ENCODE assay signal across 33 cellular contexts in the genomic region with DNA sequence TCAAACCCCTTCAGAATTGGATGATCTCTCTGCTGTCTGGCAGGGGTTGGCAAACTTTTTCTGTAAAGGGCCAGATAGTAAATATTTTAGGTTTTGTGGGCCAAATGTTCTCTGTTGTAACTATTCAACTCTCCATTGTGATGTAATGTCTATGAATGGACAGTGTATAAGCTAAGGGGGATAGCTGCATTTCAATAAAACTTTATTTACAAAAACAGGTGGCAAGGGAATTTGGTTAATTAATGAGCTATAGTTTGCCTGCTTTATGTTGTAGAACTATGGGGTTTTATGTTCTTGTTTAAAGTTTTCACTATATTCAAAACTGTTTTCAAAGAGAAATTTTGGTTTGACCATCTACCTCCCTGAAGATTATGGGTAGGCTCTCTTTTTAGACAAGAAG.
"Had no signal": no experiment of that assay in that cellular context is flagged by ENCODE, and none has a peak within 500 bp of the region (broad histone marks: within the 10 kb centered on the region; RNA-seq: fewer than 3 reads in every experiment).

No MANE protein-coding gene starts in this region.

- H3K36me3 ChIP-seq: adrenal gland, brain microvascular endothelial cell, breast epithelium had no signal

- H3K4me3 ChIP-seq: adrenal gland, body of pancreas, breast epithelium had no signal

- H3K9me3 ChIP-seq: body of pancreas, breast epithelium had no signal

- H3K27me3 ChIP-seq: adrenal gland, body of pancreas, brain microvascular endothelial cell, breast epithelium had no signal

- H3K27ac ChIP-seq: adrenal gland, body of pancreas, brain microvascular endothelial cell, breast epithelium, VCaP had no signal

- FAIRE-seq: astrocyte, TTC549 had no signal

- H3K4me1 ChIP-seq: adrenal gland, breast epithelium had no signal

- DNase-seq: activated B cell treated with CpG ODN at 0.5 μM for 24 hours; activated CD4-positive, alpha-beta memory T cell treated with anti-CD3 and anti-CD28 coated beads for 36 hours; activated CD4-positive, alpha-beta T cell treated with anti-CD3 and anti-CD28 coated beads for 4 hours; activated CD4-positive, alpha-beta T cell treated with anti-CD3 and anti-CD28 coated beads, Interleukin-2, amount 10 ng/mL, durations not matched to agents 24 days and 14 days; activated CD4-positive, alpha-beta T cell treated with anti-CD3 and anti-CD28 coated beads, Interleukin-2, amount 50 U/mL, for 1 hour; activated CD4-positive, alpha-beta T cell treated with anti-CD3 and anti-CD28 coated beads, Interleukin-2, amount 50 U/mL, for 4 hours; activated CD4-positive, CD25-positive, alpha-beta regulatory T cell treated with anti-CD3 and anti-CD28 coated beads, Interleukin-2, amount 50 U/mL, for 72 hours; activated CD8-positive, alpha-beta memory T cell treated with anti-CD3 and anti-CD28 coated beads, Interleukin-2, amount 50 U/mL, for 4 hours; activated CD8-positive, alpha-beta T cell treated with anti-CD3 and anti-CD28 coated beads for 36 hours; activated effector memory CD4-positive, alpha-beta T cell treated with anti-CD3 and anti-CD28 coated beads, Interleukin-2, amount 50 U/mL, for 16 hours; activated gamma-delta T cell treated with Interleukin-2 at 50 U/mL for 16 hours; activated naive CD4-positive, alpha-beta T cell; activated naive CD4-positive, alpha-beta T cell treated with anti-CD3 and anti-CD28 coated beads for 36 hours; activated naive CD4-positive, alpha-beta T cell treated with anti-CD3 and anti-CD28 coated beads, Interleukin-2, amount 50 U/mL, for 16 hours; activated naive CD8-positive, alpha-beta T cell treated with anti-CD3 and anti-CD28 coated beads for 36 hours; activated T-cell treated with anti-CD3 and anti-CD28 coated beads for 4 hours; activated T-cell treated with anti-CD3 and anti-CD28 coated beads, Interleukin-2, amount 50 U/mL, for 24 hours; activated T-cell treated with anti-CD3 and anti-CD28 coated beads, Interleukin-2, amount 50 U/mL, for 48 hours; adrenal gland; amniotic stem cell; aorta; body of pancreas; brain microvascular endothelial cell; central memory CD4-positive, alpha-beta T cell; T-helper 1 cell; T-helper 2 cell; T-helper 9 cell had no signal

- ATAC-seq: activated CD8-positive, alpha-beta T cell treated with anti-CD3 and anti-CD28 coated beads for 36 hours; activated naive CD4-positive, alpha-beta T cell treated with anti-CD3 and anti-CD28 coated beads, Interleukin-2, amount 50 U/mL, for 72 hours; activated T-helper 17 cell treated with anti-CD3 and anti-CD28 coated beads, Interleukin-2, amount 50 U/mL, for 72 hours; body of pancreas had no signal
